ENCODE assay signal across 1 cellular context in the genomic region with DNA sequence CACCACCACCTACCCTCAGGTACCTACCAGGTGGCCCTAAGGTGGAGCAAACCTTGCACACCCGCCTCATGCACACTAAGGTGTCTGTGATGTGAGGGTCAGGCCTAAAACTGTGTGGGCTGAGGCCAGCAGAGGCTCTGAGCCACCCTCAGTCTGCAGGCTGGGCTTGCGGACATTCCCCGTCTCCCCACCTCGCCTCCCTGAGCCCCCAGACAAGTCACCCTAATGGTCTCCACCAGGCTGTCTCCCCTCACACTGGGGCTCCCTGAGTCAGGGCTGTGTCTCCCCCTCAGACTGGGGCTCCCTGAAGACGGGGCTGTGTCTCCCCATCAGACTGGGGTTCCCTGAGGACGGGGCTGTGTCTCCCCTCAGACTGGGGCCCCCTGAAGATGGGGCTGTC.
TF ChIP-seq lines count a peak whose summit lies in the region.

No MANE protein-coding gene starts in this region.

TF ChIP-seq in H1, 55 proteins besides CTCF, POLR2A, EP300 and RAD21:
- TF ChIP-seq KDM4A (IDR thresholded peaks at IDR 0.05; ENCODE audit: low read depth, low read length, severe bottlenecking): no peak
